ENCODE assay signal across 30 cellular contexts in the genomic region with DNA sequence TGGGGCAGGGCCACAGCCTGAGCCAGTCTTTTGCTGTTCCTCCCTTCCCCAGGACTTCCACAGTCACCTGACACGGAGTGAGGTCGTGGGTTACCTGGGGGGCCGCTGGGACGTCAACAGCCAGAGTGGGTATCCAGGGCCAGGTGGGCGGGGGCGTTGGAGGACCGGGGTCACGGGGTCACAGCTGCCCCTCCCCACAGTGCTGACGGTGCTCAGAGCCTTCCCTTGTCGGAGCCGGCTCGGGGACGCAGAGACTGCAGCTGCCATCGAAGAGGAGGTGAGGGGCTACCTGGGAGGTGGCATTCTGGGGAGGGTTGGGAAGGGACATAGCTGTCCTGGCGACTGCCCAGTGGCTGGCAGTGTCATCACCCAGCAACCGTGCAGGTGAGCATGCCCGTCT. TPM values are rescaled to one million over a fixed set of nuclear protein-coding genes. Genes with fewer than 3 reads are reported as not detected.
"Had no signal": no experiment of that assay in that cellular context is flagged by ENCODE, and none has a peak within 500 bp of the region (broad histone marks: within the 10 kb centered on the region; RNA-seq: fewer than 3 reads in every experiment).

No MANE protein-coding gene starts in this region.

- H3K27ac ChIP-seq: brain microvascular endothelial cell, esophagus muscularis mucosa, foreskin keratinocyte, gastrocnemius medialis, WERI-Rb-1 had no signal

- H3K4me1 ChIP-seq: foreskin keratinocyte, gastrocnemius medialis had no signal

- H3K9me3 ChIP-seq: esophagus muscularis mucosa, gastrocnemius medialis had no signal

- H3K4me3 ChIP-seq: esophagus muscularis mucosa, gastrocnemius medialis had no signal

- FAIRE-seq: astrocyte, bronchial epithelial cell, colon had no signal

- ATAC-seq: activated CD4-positive, CD25-positive, alpha-beta regulatory T cell treated with anti-CD3 and anti-CD28 coated beads, Interleukin-2, amount 50 U/mL, for 24 hours; activated CD8-positive, alpha-beta T cell treated with anti-CD3 and anti-CD28 coated beads for 36 hours; activated T-cell treated with anti-CD3 and anti-CD28 coated beads, Interleukin-2, amount 50 U/mL, for 4 hours; activated T-helper 17 cell treated with anti-CD3 and anti-CD28 coated beads, Interleukin-2, amount 50 U/mL, for 72 hours; effector memory CD8-positive, alpha-beta T cell; foreskin keratinocyte; gastrocnemius medialis; T-helper 17 cell had no signal

- H3K27me3 ChIP-seq: brain microvascular endothelial cell, esophagus muscularis mucosa, foreskin keratinocyte, gastrocnemius medialis had no signal

- DNase-seq: activated B cell treated with CpG ODN at 0.5 μM for 24 hours; activated CD4-positive, alpha-beta T cell treated with anti-CD3 and anti-CD28 coated beads for 48 hours; activated CD4-positive, alpha-beta T cell treated with anti-CD3 and anti-CD28 coated beads, Interleukin-2, amount 50 U/mL, for 1 hour; activated CD4-positive, alpha-beta T cell treated with anti-CD3 and anti-CD28 coated beads, Interleukin-2, amount 50 U/mL, for 48 hours; activated CD8-positive, alpha-beta T cell treated with anti-CD3 and anti-CD28 coated beads for 36 hours; activated effector memory CD4-positive, alpha-beta T cell treated with Interleukin-2 at 50 U/mL for 16 hours; activated gamma-delta T cell treated with Interleukin-2 at 50 U/mL for 16 hours; activated naive CD4-positive, alpha-beta T cell treated with anti-CD3 and anti-CD28 coated beads, Interleukin-2, amount 50 U/mL, for 16 hours; activated naive CD4-positive, alpha-beta T cell treated with Interleukin-2 at 50 U/mL for 16 hours; activated T-cell treated with anti-CD3 and anti-CD28 coated beads, Interleukin-2, amount 50 U/mL, for 4 hours; amniotic stem cell; anterior cingulate cortex; brain microvascular endothelial cell; cortex of kidney; dermis blood vessel endothelial cell; effector CD4-positive, alpha-beta T cell; effector memory CD8-positive, alpha-beta T cell; erythroblast; foreskin keratinocyte; gastrocnemius medialis; T-helper 1 cell; T-helper 17 cell; T1000; WERI-Rb-1 had no signal

RNA-seq across cellular contexts. Expression of a gene that starts 50.5 kb away (rescaled TPM):
- total RNA-seq: gastrocnemius medialis had no signal
